8 cellular contexts compared by ENCODE assay signal in the genomic region with DNA sequence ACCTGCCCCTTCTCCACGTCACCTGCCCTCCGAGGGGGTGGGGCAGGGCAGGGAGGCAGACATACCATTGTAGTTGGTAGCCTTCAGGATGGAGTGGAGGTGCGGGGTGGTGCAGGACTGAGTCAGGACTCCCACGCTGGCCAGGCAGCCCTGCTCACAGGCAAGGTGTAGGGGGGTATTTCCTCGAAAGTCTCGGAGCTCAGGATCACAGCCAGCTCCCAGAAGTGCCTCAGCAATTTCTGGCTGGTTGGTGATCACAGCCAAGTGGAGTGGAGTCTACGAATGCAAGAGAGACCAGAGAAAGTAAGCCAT. TPM values are rescaled to one million over a fixed set of nuclear protein-coding genes. Genes with fewer than 3 reads are reported as not detected.
DNase-seq lines count a peak whose midpoint lies in the region; ATAC-seq and TF ChIP-seq lines count a peak whose summit lies in the region.

No MANE protein-coding gene starts in this region.

- H3K9me3 ChIP-seq in duodenal mucosa (ENCODE audit: control insufficient read depth in 1 of 2, low read length in 2 of 2) (no peaks in the 10 kb centered on the region), muscle layer of duodenum (ENCODE audit: control insufficient read depth in 1 of 2, low read length in 2 of 2) (no peaks in the 10 kb centered on the region), transverse colon (no peaks in the 10 kb centered on the region)

- TF ChIP-seq CTCF in activated B cell treated with CpG ODN at 0.5 μM for 24 hours (IDR thresholded peaks at IDR 0.05) (no peak), transverse colon (IDR thresholded peaks at IDR 0.05) (no peak)

- peak; percentile 47 for DNase-seq in GM03348 (ENCODE audit: low spot score)
- DNase-seq in activated B cell treated with CpG ODN at 0.5 μM for 24 hours = peak; percentile 24
- peak; percentile 46 for DNase-seq in transverse colon
- DNase-seq in T1000 (lab: John Stamatoyannopoulos, UW) = no peak

- peaks cover 70% of the 10 kb centered on the region for H3K4me1 Mint-ChIP-seq in activated B cell treated with CpG ODN at 0.5 μM for 24 hours

- peak overlapping the region; percentile 88 for H3K27ac Mint-ChIP-seq in activated B cell treated with CpG ODN at 0.5 μM for 24 hours

- no peak for TF ChIP-seq EP300 in transverse colon (IDR thresholded peaks at IDR 0.05; ENCODE audit: low read depth)

- no peaks in the 10 kb centered on the region for H3K27me3 ChIP-seq in duodenal mucosa (ENCODE audit: control insufficient read depth in 1 of 2, insufficient read depth in 2 of 2, low read length in 2 of 2)
- H3K27me3 ChIP-seq in muscle layer of duodenum (ENCODE audit: low read depth, low read length) = no peaks in the 10 kb centered on the region
- H3K27me3 ChIP-seq in transverse colon = no peaks in the 10 kb centered on the region

- intact Hi-C loops in activated B cell treated with CpG ODN at 0.5 μM for 24 hours (cut with micrococcal nuclease) = loop anchor here (2.0 to 5.0 kb wide), 2 partner anchors 62 to 866 kb away; a partner anchor contains a TSS
- intact Hi-C loops in transverse colon (cut with DNase I; ENCODE audit: low total_unique reads) = loop anchor here (5.0 kb wide), 1 partner anchor 111 kb away; a partner anchor contains a TSS

- peak overlapping the region; percentile 94 to 98 for H3K9ac ChIP-seq in duodenal mucosa (ENCODE audit: low read depth in 1 of 2, low read length in 2 of 2)

- CTCF ChIA-PET in activated B cell treated with CpG ODN at 0.5 μM for 24 hours (lab: Charles Lee) = interaction anchor here (1.2 to 4.3 kb wide), 3 partner anchors 111 to 173 kb away, joined by 5 to 47 read pairs (median 22); a partner anchor contains a TSS

- peaks cover 37 to 42% of the 10 kb centered on the region in 2 donors for H3K36me3 ChIP-seq in duodenal mucosa (ENCODE audit: control insufficient read depth in 1 of 2, insufficient read depth in 2 of 2, low read length in 2 of 2)
- peaks cover 35 to 38% of the 10 kb centered on the region in 2 donors for H3K36me3 ChIP-seq in muscle layer of duodenum (ENCODE audit: control insufficient read depth in 1 of 2, insufficient read depth in 2 of 2, low read length in 2 of 2)
- H3K36me3 ChIP-seq in transverse colon = peaks cover 0 to 37% (median 25%) of the 10 kb centered on the region in 4 donors

- no peaks in the 10 kb centered on the region for H3K27me3 Mint-ChIP-seq in activated B cell treated with CpG ODN at 0.5 μM for 24 hours

- POLR2A ChIA-PET in activated B cell treated with CpG ODN at 0.5 μM for 24 hours (lab: Charles Lee) = interaction anchor here (1.1 to 9.9 kb wide), 21 partner anchors 8 to 849 kb away, joined by 3 to 211 read pairs (median 30); a partner anchor contains a TSS

- H3K27ac ChIP-seq in duodenal mucosa (ENCODE audit: low read depth, low read length) (peak overlapping the region; percentile 99), muscle layer of duodenum (ENCODE audit: low read length) (peak overlapping the region; percentile 99), transverse colon (peak overlapping the region; percentile 99 to 100 (median 100))

- H3K9me3 Mint-ChIP-seq in activated B cell treated with CpG ODN at 0.5 μM for 24 hours = no peaks in the 10 kb centered on the region

- no peak for ATAC-seq in activated B cell treated with CpG ODN at 0.5 μM for 24 hours (ENCODE audit: low read depth)
- ATAC-seq in HG02870 (IDR thresholded peaks at IDR 0.05; ENCODE audit: unreplicated experiment) = no peak
- no peak for ATAC-seq in HG02973 (IDR thresholded peaks at IDR 0.05; ENCODE audit: unreplicated experiment)

- H3K4me3 ChIP-seq in duodenal mucosa (ENCODE audit: low read depth in 1 of 2, low read length in 2 of 2) (peak overlapping the region; percentile 95 to 99), muscle layer of duodenum (ENCODE audit: low read depth in 1 of 2, low read length in 2 of 2) (peak overlapping the region; percentile 81 to 98), transverse colon (peak overlapping the region; percentile 57 to 94 (median 88))

- H3K36me3 Mint-ChIP-seq in activated B cell treated with CpG ODN at 0.5 μM for 24 hours (ENCODE audit: low read depth) = peaks cover 54% of the 10 kb centered on the region

- H3K4me1 ChIP-seq in duodenal mucosa (ENCODE audit: control insufficient read depth in 1 of 2, insufficient read depth in 2 of 2, low read length in 2 of 2) = peaks cover 58 to 61% of the 10 kb centered on the region in 2 donors
- H3K4me1 ChIP-seq in muscle layer of duodenum (ENCODE audit: control insufficient read depth in 1 of 2, insufficient read depth in 2 of 2, low read length in 2 of 2) = peaks cover 30 to 51% of the 10 kb centered on the region in 2 donors
- H3K4me1 ChIP-seq in transverse colon = peaks cover 21 to 68% (median 56%) of the 10 kb centered on the region in 4 donors

- TF ChIP-seq POLR2A in transverse colon (IDR thresholded peaks at IDR 0.05) = no peak

- 5% methylated on average over 7 of the region's 7 CpGs; no CpG with 5 or more reads in 1 of the 2 donors for WGBS in transverse colon (ENCODE audit: low coverage in 1 of 2), 2 donors

- in situ Hi-C loops in transverse colon (cut with MboI; ENCODE audit: low pct_ligation_motif_present in 1 of 4, low pct_unique_long_range_greater_than_20kb in 1 of 4, low sequenced_read_pairs in 3 of 4) = loop anchor here in 3 of 4 donors (10.0 to 25.0 kb wide), 5 partner anchors 108 to 691 kb away; a partner anchor contains a TSS

- peak overlapping the region; percentile 96 for H3K4me3 Mint-ChIP-seq in activated B cell treated with CpG ODN at 0.5 μM for 24 hours

RNA-seq across cellular contexts. Expression of a gene that starts 1.5 kb away (rescaled TPM):
- total RNA-seq in activated B cell treated with CpG ODN at 0.5 μM for 24 hours = 480 and 515 TPM in 2 replicates
- total RNA-seq in transverse colon = 1,000 to 10,000 TPM in 1 of 4 donors, 100 to 1,000 TPM in 3; 362 to 1,916 (median 456) TPM
